7 cellular contexts compared by ENCODE assay signal in genomic region chr15:86522721-86523120, GRCh38.
"Had no signal": no experiment of that assay in that cellular context is flagged by ENCODE, and none has a peak within 500 bp of the region (broad histone marks: within the 10 kb centered on the region; RNA-seq: fewer than 3 reads in every experiment).

No MANE protein-coding gene starts in this region.

- H3K9me3 ChIP-seq: HAP-1 had no signal

- H3K27ac ChIP-seq: GM23248, HL-60 had no signal

- DNase-seq: GM23248, GOT3, H7, HFFc6, KBM-7 had no signal

- H3K4me1 ChIP-seq: HAP-1 had no signal

- H3K36me3 ChIP-seq: HAP-1 had no signal

- H3K4me3 ChIP-seq: GM23248, HAP-1 had no signal
